Comparison of ENCODE assay signal across 8 cellular contexts in genomic region chr12:80937391-80938238, GRCh38. TPM values are rescaled to one million over a fixed set of nuclear protein-coding genes. Genes with fewer than 3 reads are reported as not detected.
DNase-seq lines count a peak whose midpoint lies in the region; ATAC-seq and TF ChIP-seq lines count a peak whose summit lies in the region.

TSS of gene LIN7A (minus strand) at chr12:80937934. CDS start at chr12:80937722, 212 bp downstream.

- no peaks in the 10 kb centered on the region for H3K36me3 ChIP-seq in adrenal gland (replicated peaks in 1 of 2)

- H3K9me3 ChIP-seq in adrenal gland (replicated peaks in 1 of 3), result no peaks in the 10 kb centered on the region

- H3K27ac ChIP-seq in adrenal gland, result peak within 1 kb of the TSS in 3 of 5 donors; percentile 51 to 87 (median 53)

- 2 to 7% (median 3%) methylated on average over 16 to 47 of the region's 47 CpGs for WGBS in adrenal gland, 4 donors

- ATAC-seq in GM21528 (IDR thresholded peaks at IDR 0.05; ENCODE audit: low FRiP score, unreplicated experiment), result peak; percentile 26

- TF ChIP-seq CTCF in adrenal gland (IDR thresholded peaks at IDR 0.05), result no peak

- no peaks in the 10 kb centered on the region for H3K27me3 ChIP-seq in adrenal gland

- intact Hi-C loops in adrenal gland (cut with DNase I), result no loop called here

- peak within 1 kb of the TSS; percentile 25 to 60 (median 46) for H3K4me3 ChIP-seq in adrenal gland

- no peak for TF ChIP-seq POLR2A in adrenal gland (IDR thresholded peaks at IDR 0.05)
- no peak for TF ChIP-seq POLR2A in erythroblast (IDR thresholded peaks at IDR 0.05; ENCODE audit: low read length)

- peaks cover 0 to 4% of the 10 kb centered on the region in 2 donors for H3K4me1 ChIP-seq in adrenal gland (replicated peaks in 1 of 2)

- DNase-seq in DMS53 treated with DMSO at 0.1 percent for 48 hours (lab: John Stamatoyannopoulos, UW; ENCODE audit: unreplicated experiment) (peak; percentile 75), LHCN-M2 (ENCODE audit: low read depth) (peak; percentile 28), adrenal gland (peak in 5 of 7 donors; percentile 14 to 71 (median 19)), hepatic stellate cell (ENCODE audit: low spot score) (peak; percentile 41), putamen (ENCODE audit: low spot score) (peak; percentile 21), NCI-H226 (no peak), erythroblast (lab: John Stamatoyannopoulos, UW) (no peak)

RNA-seq across cellular contexts. Expression of gene LIN7A, which starts in this region (rescaled TPM):
- total RNA-seq in LHCN-M2 (2014; rRNA removed), result 0.57 and 1.3 TPM in 2 replicates
- polyA plus RNA-seq in LHCN-M2 (2012), result 1.1 TPM
- total RNA-seq in adrenal gland, result 1 to 10 TPM in 7 of 8 donors, under 1 TPM in 1; 0.35 to 6.0 (median 2.7) TPM
- polyA plus RNA-seq in adrenal gland, result 1 to 10 TPM; 1.6 to 4.7 (median 3.5) TPM

Comparison
In these comparisons a context has a peak if more than half of its experiments do, and no peak if none do; other contexts are left out.
1. DNase-seq: peak in DMS53 treated with DMSO at 0.1 percent for 48 hours (single experiment), LHCN-M2 (single experiment), adrenal gland (5 of 7), hepatic stellate cell (single experiment) and putamen (single experiment); none in NCI-H226 (single experiment) and erythroblast (0 of 2).